Comparison of ENCODE assay signal across 26 cellular contexts in the genomic region with DNA sequence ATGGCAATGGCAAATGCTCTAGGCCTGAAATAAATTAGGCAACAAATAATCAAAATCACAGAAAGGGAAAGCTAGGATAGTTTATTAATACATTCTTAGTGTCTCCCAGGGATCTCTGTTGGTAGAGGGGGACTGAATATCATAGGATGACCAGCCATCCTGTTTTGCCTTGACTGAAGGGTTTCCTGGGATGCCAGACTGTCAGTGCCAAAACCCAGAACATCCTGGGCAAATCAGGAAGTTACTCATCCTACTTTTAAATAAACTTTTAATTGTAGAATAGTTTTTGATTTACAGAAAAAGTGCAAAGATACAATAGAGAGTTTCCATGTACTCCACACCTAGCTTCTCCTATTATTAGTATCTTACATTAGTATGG. TPM values are rescaled to one million over a fixed set of nuclear protein-coding genes. Genes with fewer than 3 reads are reported as not detected.
DNase-seq lines count a peak whose midpoint lies in the region; ATAC-seq and FAIRE-seq lines count a peak whose summit lies in the region.
"Had no signal": no experiment of that assay in that cellular context is flagged by ENCODE, and none has a peak within 500 bp of the region (broad histone marks: within the 10 kb centered on the region; RNA-seq: fewer than 3 reads in every experiment).

No MANE protein-coding gene starts in this region.

- no peak for ATAC-seq in stimulated activated effector memory CD8-positive, alpha-beta T cell treated with anti-CD3 and anti-CD28 coated beads, Interleukin-12 subunit alpha, Interleukin-12 subunit beta, amount 100 ng/mL, for 72 hours
- ATAC-seq: effector memory CD8-positive, alpha-beta T cell; heart right ventricle; K562; left cardiac atrium had no signal

- no peak for FAIRE-seq in GM19239 (lab: Jason Lieb, UNC)
- FAIRE-seq: HTR-8/SVneo, K562 had no signal

- DNase-seq in activated naive CD4-positive, alpha-beta T cell treated with anti-CD3 and anti-CD28 coated beads for 36 hours: no peak
- no peak for DNase-seq in activated naive CD4-positive, alpha-beta T cell treated with anti-CD3 and anti-CD28 coated beads, Interleukin-2, amount 50 U/mL, for 16 hours
- DNase-seq in M059J (ENCODE audit: low read depth) (peak; percentile 30), GM19239 (ENCODE audit: insufficient read length, low spot score) (no peak), HT-29 (ENCODE audit: low spot score) (no peak)
- no peak for DNase-seq in stimulated activated effector memory CD8-positive, alpha-beta T cell treated with anti-CD3 and anti-CD28 coated beads, Interleukin-12 subunit alpha, Interleukin-12 subunit beta, amount 100 ng/mL, for 72 hours (ENCODE audit: low spot score in 2 of 2)
- DNase-seq: activated CD8-positive, alpha-beta memory T cell treated with anti-CD3 and anti-CD28 coated beads, Interleukin-2, amount 50 U/mL, for 4 hours; activated gamma-delta T cell treated with Interleukin-2 at 50 U/mL for 16 hours; aorta; cortex of kidney; effector memory CD8-positive, alpha-beta T cell; foreskin melanocyte; H9; heart right ventricle; left cardiac atrium; MM.1S; NCI-H1436; NCI-H345; NCI-H774; RPMI8226; stimulated activated CD4-positive, alpha-beta T cell treated with anti-CD3 and anti-CD28 coated beads, Interleukin-1b, Interleukin-23, amount 100 ng/mL, for 48 hours; stimulated activated CD8-positive, alpha-beta memory T cell treated with anti-CD3 and anti-CD28 coated beads, Interleukin-4, amount 100 ng/mL, for 48 hours; trophoblast cell had no signal

- peak overlapping the region; percentile 88 for H3K27ac Mint-ChIP-seq in activated naive CD4-positive, alpha-beta T cell treated with anti-CD3 and anti-CD28 coated beads for 36 hours
- peak overlapping the region; percentile 91 for H3K27ac Mint-ChIP-seq in activated naive CD8-positive, alpha-beta T cell
- peak overlapping the region; percentile 98 for H3K27ac Mint-ChIP-seq in stimulated activated effector memory CD8-positive, alpha-beta T cell treated with anti-CD3 and anti-CD28 coated beads, Interleukin-12 subunit alpha, Interleukin-12 subunit beta, amount 100 ng/mL, for 72 hours
- H3K27ac Mint-ChIP-seq: effector memory CD8-positive, alpha-beta T cell; H9 had no signal

- H3K9me3 Mint-ChIP-seq in activated naive CD4-positive, alpha-beta T cell treated with anti-CD3 and anti-CD28 coated beads for 36 hours: no peaks in the 10 kb centered on the region
- H3K9me3 Mint-ChIP-seq in activated naive CD8-positive, alpha-beta T cell (ENCODE audit: low read depth): no peaks in the 10 kb centered on the region
- no peaks in the 10 kb centered on the region for H3K9me3 Mint-ChIP-seq in stimulated activated effector memory CD8-positive, alpha-beta T cell treated with anti-CD3 and anti-CD28 coated beads, Interleukin-12 subunit alpha, Interleukin-12 subunit beta, amount 100 ng/mL, for 72 hours
- H3K9me3 Mint-ChIP-seq: effector memory CD8-positive, alpha-beta T cell; H9 had no signal

- intact Hi-C loops in activated naive CD4-positive, alpha-beta T cell treated with anti-CD3 and anti-CD28 coated beads for 36 hours (cut with micrococcal nuclease): loop anchor here (1.0 to 5.0 kb wide), 9 partner anchors 24 to 493 kb away; a partner anchor contains a TSS

- CTCF ChIA-PET in activated naive CD4-positive, alpha-beta T cell treated with anti-CD3 and anti-CD28 coated beads for 36 hours (lab: Charles Lee): interaction anchor here (0.8 to 5.4 kb wide), 6 partner anchors 9 to 423 kb away, joined by 3 to 89 read pairs (median 6); a partner anchor contains a TSS

- peak overlapping the region; percentile 5 for H3K4me3 Mint-ChIP-seq in activated naive CD4-positive, alpha-beta T cell treated with anti-CD3 and anti-CD28 coated beads for 36 hours
- H3K4me3 Mint-ChIP-seq in activated naive CD8-positive, alpha-beta T cell: peak overlapping the region; percentile 0
- H3K4me3 Mint-ChIP-seq in stimulated activated effector memory CD8-positive, alpha-beta T cell treated with anti-CD3 and anti-CD28 coated beads, Interleukin-12 subunit alpha, Interleukin-12 subunit beta, amount 100 ng/mL, for 72 hours: peak overlapping the region; percentile 45
- H3K4me3 Mint-ChIP-seq: effector memory CD8-positive, alpha-beta T cell; H9 had no signal

- peaks cover 2% of the 10 kb centered on the region for H3K27me3 Mint-ChIP-seq in activated naive CD4-positive, alpha-beta T cell treated with anti-CD3 and anti-CD28 coated beads for 36 hours (ENCODE audit: low read depth)
- peaks cover 3% of the 10 kb centered on the region for H3K27me3 Mint-ChIP-seq in activated naive CD8-positive, alpha-beta T cell
- H3K27me3 Mint-ChIP-seq: effector memory CD8-positive, alpha-beta T cell had no signal

- H3K4me1 Mint-ChIP-seq in activated naive CD4-positive, alpha-beta T cell treated with anti-CD3 and anti-CD28 coated beads for 36 hours (ENCODE audit: low read depth): peaks cover 60% of the 10 kb centered on the region
- H3K4me1 Mint-ChIP-seq in activated naive CD8-positive, alpha-beta T cell (ENCODE audit: low read depth): peaks cover 19% of the 10 kb centered on the region
- peaks cover 64% of the 10 kb centered on the region for H3K4me1 Mint-ChIP-seq in stimulated activated effector memory CD8-positive, alpha-beta T cell treated with anti-CD3 and anti-CD28 coated beads, Interleukin-12 subunit alpha, Interleukin-12 subunit beta, amount 100 ng/mL, for 72 hours

- H3K36me3 Mint-ChIP-seq in activated naive CD4-positive, alpha-beta T cell treated with anti-CD3 and anti-CD28 coated beads for 36 hours (ENCODE audit: low read depth): no peaks in the 10 kb centered on the region
- H3K36me3 Mint-ChIP-seq in activated naive CD8-positive, alpha-beta T cell: no peaks in the 10 kb centered on the region
- H3K36me3 Mint-ChIP-seq in stimulated activated effector memory CD8-positive, alpha-beta T cell treated with anti-CD3 and anti-CD28 coated beads, Interleukin-12 subunit alpha, Interleukin-12 subunit beta, amount 100 ng/mL, for 72 hours: peaks cover 5% of the 10 kb centered on the region

RNA-seq across cellular contexts. Expression of a gene that starts 21.8 kb away (rescaled TPM):
- 10 to 100 TPM; 67.1 to 68.8 TPM for total RNA-seq in activated naive CD4-positive, alpha-beta T cell treated with anti-CD3 and anti-CD28 coated beads for 36 hours
- 36.5 and 58.7 TPM in 2 replicates for total RNA-seq in M059J (2014; rRNA removed; shearing (Covaris generic))
- 117 and 133 TPM in 2 replicates for total RNA-seq in HT-29 (2014; rRNA removed; shearing (Covaris generic))
